Comparison of ENCODE assay signal across 8 cellular contexts in the genomic region with DNA sequence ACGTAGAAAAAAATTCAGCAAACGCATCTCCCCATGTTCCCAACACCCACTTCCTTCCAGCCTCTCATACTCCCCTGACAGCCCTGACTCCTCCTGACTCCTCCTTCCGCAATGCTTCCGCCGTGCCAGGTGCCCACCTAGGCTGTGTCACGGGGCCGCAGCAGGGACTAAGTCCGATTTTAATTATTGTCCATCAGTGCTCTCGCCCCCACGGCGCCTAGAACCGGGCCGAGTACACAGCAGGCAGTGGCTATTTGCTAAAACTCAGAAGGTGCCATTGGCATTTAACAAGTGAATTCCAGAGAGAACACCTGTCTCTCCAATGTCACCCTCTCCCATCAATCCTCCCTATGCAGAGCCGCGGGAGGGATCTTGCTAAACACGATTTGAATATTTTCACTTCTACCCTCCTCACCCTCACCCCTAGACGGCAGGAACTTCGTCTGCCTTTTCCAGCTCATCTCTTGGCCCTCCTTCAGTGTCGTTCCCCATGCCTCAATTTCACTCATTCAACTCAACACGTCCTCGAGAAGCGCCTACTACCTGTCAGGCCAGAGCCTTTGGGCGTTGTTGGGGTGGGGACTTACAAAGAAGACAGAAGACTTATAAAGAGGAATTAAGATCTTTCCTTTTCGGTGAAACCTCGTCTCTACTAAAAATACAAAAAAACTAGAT. TPM values are rescaled to one million over a fixed set of nuclear protein-coding genes. Genes with fewer than 3 reads are reported as not detected.
DNase-seq lines count a peak whose midpoint lies in the region; ATAC-seq lines count a peak whose summit lies in the region.

No MANE protein-coding gene starts in this region.

- no peak overlapping the region for H3K4me3 Mint-ChIP-seq in activated T-cell treated with anti-CD3 and anti-CD28 coated beads, Interleukin-2, amount 50 U/mL, for 72 hours
- no peak overlapping the region for H3K4me3 Mint-ChIP-seq in activated T-cell treated with anti-CD3 and anti-CD28 coated beads, Interleukin-2, amount 50 U/mL, for 4 hours

- no peaks in the 10 kb centered on the region for H3K27me3 Mint-ChIP-seq in activated T-cell treated with anti-CD3 and anti-CD28 coated beads, Interleukin-2, amount 50 U/mL, for 72 hours (ENCODE audit: low read depth)
- H3K27me3 Mint-ChIP-seq in activated T-cell treated with anti-CD3 and anti-CD28 coated beads, Interleukin-2, amount 50 U/mL, for 4 hours (ENCODE audit: low read depth), result no peaks in the 10 kb centered on the region

- ATAC-seq in activated T-cell treated with anti-CD3 and anti-CD28 coated beads, Interleukin-2, amount 50 U/mL, for 72 hours (replicated peaks in 1 of 2), result peak in 1 of 2 donors; percentile 28
- ATAC-seq in activated T-cell treated with anti-CD3 and anti-CD28 coated beads, Interleukin-2, amount 50 U/mL, for 4 hours, result no peak
- ATAC-seq in HG02943 (IDR thresholded peaks at IDR 0.05; ENCODE audit: low read depth, unreplicated experiment), result peak; percentile 19

- H3K36me3 Mint-ChIP-seq in activated T-cell treated with anti-CD3 and anti-CD28 coated beads, Interleukin-2, amount 50 U/mL, for 72 hours (ENCODE audit: insufficient read depth in 2 of 2), result no peaks in the 10 kb centered on the region
- H3K36me3 Mint-ChIP-seq in activated T-cell treated with anti-CD3 and anti-CD28 coated beads, Interleukin-2, amount 50 U/mL, for 4 hours (ENCODE audit: insufficient read depth), result no peaks in the 10 kb centered on the region

- H3K4me1 Mint-ChIP-seq in activated T-cell treated with anti-CD3 and anti-CD28 coated beads, Interleukin-2, amount 50 U/mL, for 72 hours (ENCODE audit: low read depth), result peaks cover 8% of the 10 kb centered on the region
- H3K4me1 Mint-ChIP-seq in activated T-cell treated with anti-CD3 and anti-CD28 coated beads, Interleukin-2, amount 50 U/mL, for 4 hours (ENCODE audit: low read depth), result peaks cover 13% of the 10 kb centered on the region

- peak overlapping the region; percentile 97 for H3K27ac ChIP-seq in angular gyrus (ENCODE audit: low read depth, low read length)

- no peak overlapping the region for H3K27ac Mint-ChIP-seq in activated T-cell treated with anti-CD3 and anti-CD28 coated beads, Interleukin-2, amount 50 U/mL, for 72 hours

- no peaks in the 10 kb centered on the region for H3K9me3 Mint-ChIP-seq in activated T-cell treated with anti-CD3 and anti-CD28 coated beads, Interleukin-2, amount 50 U/mL, for 72 hours
- no peaks in the 10 kb centered on the region for H3K9me3 Mint-ChIP-seq in activated T-cell treated with anti-CD3 and anti-CD28 coated beads, Interleukin-2, amount 50 U/mL, for 4 hours

- peak; percentile 51 to 59 for DNase-seq in activated T-cell treated with anti-CD3 and anti-CD28 coated beads, Interleukin-2, amount 50 U/mL, for 72 hours
- DNase-seq in activated T-cell treated with anti-CD3 and anti-CD28 coated beads, Interleukin-2, amount 50 U/mL, for 4 hours, result no peak
- DNase-seq in NCI-H526 (lab: John Stamatoyannopoulos, UW), result peak; percentile 60 to 68
- DNase-seq in inferior parietal cortex (ENCODE audit: extremely low spot score), result peak; percentile 64
- DNase-seq in stimulated activated CD4-positive, alpha-beta T cell treated with anti-CD3 and anti-CD28 coated beads, Interleukin-1b, Interleukin-23, amount 100 ng/mL, for 48 hours, result peak; percentile 46
- no peak for DNase-seq in NCI-H128 (lab: John Stamatoyannopoulos, UW; ENCODE audit: unreplicated experiment)

RNA-seq across cellular contexts. Expression of gene SHF, which starts 11.5 kb away (rescaled TPM):
- total RNA-seq in activated T-cell treated with anti-CD3 and anti-CD28 coated beads, Interleukin-2, amount 50 U/mL, for 72 hours, result 10 to 100 TPM; 11.7 to 16.8 TPM
- 10 to 100 TPM; 17.5 to 30.5 (median 19.2) TPM for total RNA-seq in activated T-cell treated with anti-CD3 and anti-CD28 coated beads, Interleukin-2, amount 50 U/mL, for 4 hours

RNA-seq across cellular contexts. Expression of gene SLC28A2, which starts 52.8 kb away (rescaled TPM):
- total RNA-seq in activated T-cell treated with anti-CD3 and anti-CD28 coated beads, Interleukin-2, amount 50 U/mL, for 72 hours, result not detected
- total RNA-seq in activated T-cell treated with anti-CD3 and anti-CD28 coated beads, Interleukin-2, amount 50 U/mL, for 4 hours, result under 1 TPM in 1 of 3 donors, not detected in 2; 0.14 TPM

Comparison
In these comparisons a context has a peak if more than half of its experiments do, and no peak if none do; other contexts are left out.
1. DNase-seq: peak in activated T-cell treated with anti-CD3 and anti-CD28 coated beads, Interleukin-2, amount 50 U/mL, for 72 hours (2 of 2), NCI-H526 (2 of 2), inferior parietal cortex (single experiment) and stimulated activated CD4-positive, alpha-beta T cell treated with anti-CD3 and anti-CD28 coated beads, Interleukin-1b, Interleukin-23, amount 100 ng/mL, for 48 hours (single experiment); none in activated T-cell treated with anti-CD3 and anti-CD28 coated beads, Interleukin-2, amount 50 U/mL, for 4 hours (single experiment) and NCI-H128 (single experiment).